ENCODE assay signal across 8 cellular contexts in genomic region chr20:19688031-19688806, GRCh38.
DNase-seq lines count a peak whose midpoint lies in the region; ATAC-seq and TF ChIP-seq lines count a peak whose summit lies in the region.

No MANE protein-coding gene starts in this region.

- peak; percentile 73 for TF ChIP-seq CTCF in LNCAP (IDR thresholded peaks at IDR 0.05)

- peak; percentile 82 for DNase-seq in DMS 273 (lab: John Stamatoyannopoulos, UW; ENCODE audit: unreplicated experiment)
- DNase-seq in astrocyte of the hippocampus (ENCODE audit: low read depth, low spot score), result peak; percentile 79
- DNase-seq in hepatic stellate cell (ENCODE audit: low spot score), result peak; percentile 91
- no peak for DNase-seq in stimulated activated effector memory CD8-positive, alpha-beta T cell treated with anti-CD3 and anti-CD28 coated beads, Interleukin-12 subunit alpha, Interleukin-12 subunit beta, amount 100 ng/mL, for 72 hours (ENCODE audit: low spot score in 2 of 2)

- no peaks in the 10 kb centered on the region for H3K36me3 ChIP-seq in skeletal muscle satellite cell (ENCODE audit: insufficient read depth, low read length)

- no peak overlapping the region for H3K4me2 ChIP-seq in skeletal muscle satellite cell (ENCODE audit: low read length)

- no peaks in the 10 kb centered on the region for H3K36me3 Mint-ChIP-seq in stimulated activated effector memory CD8-positive, alpha-beta T cell treated with anti-CD3 and anti-CD28 coated beads, Interleukin-12 subunit alpha, Interleukin-12 subunit beta, amount 100 ng/mL, for 72 hours

- H3K4me1 ChIP-seq in skeletal muscle satellite cell (ENCODE audit: control insufficient read depth, insufficient read depth, low read length), result peaks cover 14% of the 10 kb centered on the region

- no peak overlapping the region for H3K27ac Mint-ChIP-seq in stimulated activated effector memory CD8-positive, alpha-beta T cell treated with anti-CD3 and anti-CD28 coated beads, Interleukin-12 subunit alpha, Interleukin-12 subunit beta, amount 100 ng/mL, for 72 hours

- peaks cover 8% of the 10 kb centered on the region for H3K27me3 ChIP-seq in skeletal muscle satellite cell (ENCODE audit: control insufficient read depth, insufficient read depth, low read length)

- no peak overlapping the region for H3K4me3 ChIP-seq in skeletal muscle satellite cell (ENCODE audit: low read length)

- ATAC-seq in stimulated activated effector memory CD8-positive, alpha-beta T cell treated with anti-CD3 and anti-CD28 coated beads, Interleukin-12 subunit alpha, Interleukin-12 subunit beta, amount 100 ng/mL, for 72 hours, result no peak
- no peak for ATAC-seq in HG02840 (IDR thresholded peaks at IDR 0.05; ENCODE audit: low FRiP score, unreplicated experiment)
- no peak for ATAC-seq in HG02678 (IDR thresholded peaks at IDR 0.05; ENCODE audit: unreplicated experiment)

- no peaks in the 10 kb centered on the region for H3K9me3 Mint-ChIP-seq in stimulated activated effector memory CD8-positive, alpha-beta T cell treated with anti-CD3 and anti-CD28 coated beads, Interleukin-12 subunit alpha, Interleukin-12 subunit beta, amount 100 ng/mL, for 72 hours

- H3K4me1 Mint-ChIP-seq in stimulated activated effector memory CD8-positive, alpha-beta T cell treated with anti-CD3 and anti-CD28 coated beads, Interleukin-12 subunit alpha, Interleukin-12 subunit beta, amount 100 ng/mL, for 72 hours, result no peaks in the 10 kb centered on the region

- H3K9ac ChIP-seq in skeletal muscle satellite cell (ENCODE audit: low read depth, low read length), result peak overlapping the region; percentile 69

- H3K4me3 Mint-ChIP-seq in stimulated activated effector memory CD8-positive, alpha-beta T cell treated with anti-CD3 and anti-CD28 coated beads, Interleukin-12 subunit alpha, Interleukin-12 subunit beta, amount 100 ng/mL, for 72 hours, result no peak overlapping the region

- H3K9me3 ChIP-seq in skeletal muscle satellite cell (replicated peaks; ENCODE audit: low read length), result no peaks in the 10 kb centered on the region

Comparison
In these comparisons a context has a peak if more than half of its experiments do, and no peak if none do; other contexts are left out.
1. DNase-seq: peak in DMS 273 (single experiment), astrocyte of the hippocampus (single experiment) and hepatic stellate cell (single experiment); none in stimulated activated effector memory CD8-positive, alpha-beta T cell treated with anti-CD3 and anti-CD28 coated beads, Interleukin-12 subunit alpha, Interleukin-12 subunit beta, amount 100 ng/mL, for 72 hours (0 of 2).